8 cellular contexts compared by ENCODE assay signal in genomic region chr6:30100585-30101422, GRCh38. TPM values are rescaled to one million over a fixed set of nuclear protein-coding genes. Genes with fewer than 3 reads are reported as not detected.
DNase-seq lines count a peak whose midpoint lies in the region; ATAC-seq and TF ChIP-seq lines count a peak whose summit lies in the region.

No MANE protein-coding gene starts in this region.

- H3K4ac ChIP-seq in H9 (ENCODE audit: low read depth, low read length) = no peak overlapping the region

- H2AFZ ChIP-seq in H9 (ENCODE audit: low read length) = no peak overlapping the region

- H3K4me1 ChIP-seq in H9 (ENCODE audit: insufficient read depth, low read length) (peaks cover 5% of the 10 kb centered on the region; the same call in 1 of the 2 replicates), heart left ventricle (peaks cover 0 to 38% (median 28%) of the 10 kb centered on the region in 12 donors)

- no peak overlapping the region for H4K8ac ChIP-seq in H9 (replicated peaks; ENCODE audit: insufficient read length, low read depth, low read length)

- in situ Hi-C loops in brain microvascular endothelial cell (cut with HindIII; ENCODE audit: low pct_ligation_motif_present, low sequenced_read_pairs) = no loop called here

- H3K4me1 Mint-ChIP-seq in H9 = peaks cover 37 to 39% of the 10 kb centered on the region in 2 experiments

- no peak overlapping the region for H2AK5ac ChIP-seq in H9 (ENCODE audit: insufficient read length, low read length)

- WGBS in H9 (ENCODE audit: extremely low coverage, insufficient read length, low lambda C conversion rate) = no CpG with 5 or more reads among the region's 46 CpGs
- WGBS in heart left ventricle, 4 donors = 2 to 6% (median 3%) methylated on average over 29 to 46 of the region's 46 CpGs

- H3K56ac ChIP-seq in H9 (ENCODE audit: insufficient read length, low read depth, low read length) = no peak overlapping the region

- peaks cover 0 to 2% (median 0%) of the 10 kb centered on the region in 3 experiments; a peak in 1 of 7 replicates for H3K36me3 Mint-ChIP-seq in H9 (ENCODE audit: insufficient read depth in 1 of 3, low read depth in 3 of 3)

- peak; percentile 61 for DNase-seq in H9
- DNase-seq in activated CD8-positive, alpha-beta memory T cell treated with anti-CD3 and anti-CD28 coated beads, Interleukin-2, amount 50 U/mL, for 4 hours = peak; percentile 21
- DNase-seq in heart left ventricle = peak; percentile 35 to 70 (median 54)
- DNase-seq in retina = peak; percentile 38
- DNase-seq in brain microvascular endothelial cell = no peak
- no peak for DNase-seq in NCI-H2029 (lab: John Stamatoyannopoulos, UW)
- DNase-seq in NCI-H2107 (lab: John Stamatoyannopoulos, UW) = no peak

- H2BK120ac ChIP-seq in H9 (ENCODE audit: low read depth, low read length, poor library complexity, severe bottlenecking) = no peak overlapping the region

- H3K27me3 ChIP-seq in H9 (ENCODE audit: insufficient read depth, low read length) (peaks cover 36% of the 10 kb centered on the region; the same call in 1 of the 2 replicates), heart left ventricle (peaks cover 0 to 60% (median 35%) of the 10 kb centered on the region in 9 donors), brain microvascular endothelial cell (replicated peaks) (peaks cover 55% of the 10 kb centered on the region)

- no peak overlapping the region for H4K91ac ChIP-seq in H9 (ENCODE audit: insufficient read length, low read depth, low read length)

- H2BK15ac ChIP-seq in H9 (ENCODE audit: low read depth, low read length) = no peak overlapping the region

- H3K27ac Mint-ChIP-seq in H9 = no peak overlapping the region

- 0 out of 2 replicates have a peak overlapping the region, but pooled peaks have one; percentile 27 for H3K14ac ChIP-seq in H9 (ENCODE audit: insufficient read depth, low read length)

- TF ChIP-seq CTCF in 22Rv1 (IDR thresholded peaks at IDR 0.05) (peak; percentile 20; the same call in 1 of the 2 replicates), H9 (conservative IDR thresholded peaks at IDR 0.05) (no peak), heart left ventricle (IDR thresholded peaks at IDR 0.05) (peak in 2 of 12 donors; percentile 17 to 23), brain microvascular endothelial cell (IDR thresholded peaks at IDR 0.05; ENCODE audit: low read depth, low read length, missing control alignments) (no peak)

- H3K27me3 Mint-ChIP-seq in H9 (ENCODE audit: low read depth) = peaks cover 96% of the 10 kb centered on the region

- TF ChIP-seq POLR2A in heart left ventricle (IDR thresholded peaks at IDR 0.05) = no peak

- H3K23ac ChIP-seq in H9 (ENCODE audit: insufficient read length, low read depth, low read length) = no peak overlapping the region

- H3K9me3 ChIP-seq in H9 (ENCODE audit: control insufficient read depth, low read depth, low read length) (no peaks in the 10 kb centered on the region), heart left ventricle (no peaks in the 10 kb centered on the region)

- peak in 3 of 4 donors; percentile 40 to 68 (median 43) for ATAC-seq in heart left ventricle

- peaks cover 22% of the 10 kb centered on the region for H3K23me2 ChIP-seq in H9 (ENCODE audit: insufficient read length, low read depth, low read length, poor library complexity, severe bottlenecking)

- H3K36me3 ChIP-seq in heart left ventricle = no peaks in the 10 kb centered on the region
- no peaks in the 10 kb centered on the region for H3K36me3 ChIP-seq in brain microvascular endothelial cell (replicated peaks)

- no peak overlapping the region for H3T11ph ChIP-seq in H9 (ENCODE audit: low read length)

- H3K9ac ChIP-seq in H9 (ENCODE audit: extremely low read depth, insufficient read length, low read length) = no peak overlapping the region

- no peak overlapping the region for H4K5ac ChIP-seq in H9 (ENCODE audit: insufficient read length, low read depth, low read length)

- H3K27ac ChIP-seq in 22Rv1 (peak overlapping the region; percentile 39; the same call in 1 of the 2 replicates), H9 (ENCODE audit: insufficient read length, low read depth, low read length) (no peak overlapping the region), heart left ventricle (peak overlapping the region in 10 of 12 donors; percentile 45 to 81 (median 60)), brain microvascular endothelial cell (no peak overlapping the region)

- H4K20me1 ChIP-seq in H9 (ENCODE audit: control insufficient read depth, insufficient read depth, insufficient read length) = no peaks in the 10 kb centered on the region

- intact Hi-C loops in heart left ventricle (cut with DNase I) = loop anchor here in 7 of 10 donors (2.0 to 5.0 kb wide), 4 partner anchors 34 to 71 kb away; partner anchors contain the start of genes PPP1R11 (in 6 of the 7) and POLR1H (in 1 of the 7)

- peak overlapping the region; percentile 95 for H3K4me2 ChIP-seq in H9 (ENCODE audit: insufficient read depth, insufficient read length, low read length)

- H3K79me1 ChIP-seq in H9 (ENCODE audit: insufficient read depth, low read depth, low read length, poor library complexity, severe bottlenecking) = no peaks in the 10 kb centered on the region

- H3K4me3 ChIP-seq in heart left ventricle (peak overlapping the region in 11 of 12 donors; percentile 14 to 60 (median 51)), brain microvascular endothelial cell (ENCODE audit: low read depth, low read length) (no peak overlapping the region)

- H2BK12ac ChIP-seq in H9 (ENCODE audit: insufficient read length, low read depth, low read length) = no peak overlapping the region

- H3K4me3 Mint-ChIP-seq in H9 = peak overlapping the region; percentile 52 to 83

- H3K79me2 ChIP-seq in H9 (ENCODE audit: insufficient read depth, low read length) = no peaks in the 10 kb centered on the region

- peaks cover 0 to 5% of the 10 kb centered on the region in 2 experiments; a peak in 3 of 5 replicates for H3K9me3 Mint-ChIP-seq in H9

- H2BK5ac ChIP-seq in H9 (ENCODE audit: insufficient read length, low read length) = no peak overlapping the region

- H3K18ac ChIP-seq in H9 (ENCODE audit: insufficient read length, low read depth, low read length) = peak overlapping the region; percentile 52

- H2BK20ac ChIP-seq in H9 (ENCODE audit: low read depth, low read length, poor library complexity, severe bottlenecking) = no peak overlapping the region

RNA-seq across cellular contexts. Expression of gene TRIM31, which starts 12.1 kb away (rescaled TPM):
- total RNA-seq in H9 (2021) (not detected in 2 replicates), heart left ventricle (not detected)
- not detected for polyA plus RNA-seq in heart left ventricle

RNA-seq across cellular contexts. Expression of gene RNF39, which starts 25.2 kb away (rescaled TPM):
- total RNA-seq in H9 (2021) (0.26 and 0.39 TPM in 2 replicates), heart left ventricle (under 1 TPM in 1 of 9 donors, not detected in 8; 0.68 TPM)
- not detected for polyA plus RNA-seq in heart left ventricle

RNA-seq across cellular contexts. Expression of gene PPP1R11, which starts 33.8 kb away (rescaled TPM):
- 22.7 and 23.8 TPM in 2 replicates for total RNA-seq in H9 (2021)
- total RNA-seq in heart left ventricle = 10 to 100 TPM; 41.6 to 64.7 (median 44.9) TPM
- 10 to 100 TPM; 38.7 to 90.3 TPM for polyA plus RNA-seq in heart left ventricle

RNA-seq across cellular contexts. Expression of gene TRIM40, which starts 35.1 kb away (rescaled TPM):
- not detected in 2 replicates for total RNA-seq in H9 (2021)
- total RNA-seq in heart left ventricle = not detected
- not detected for polyA plus RNA-seq in heart left ventricle

RNA-seq across cellular contexts. Expression of gene POLR1H, which starts 39.7 kb away (rescaled TPM):
- total RNA-seq in H9 (2021) (31.9 and 33.1 TPM in 2 replicates), heart left ventricle (10 to 100 TPM; 11.7 to 19.8 (median 14.7) TPM)
- 10 to 100 TPM; 20.9 to 46.1 TPM for polyA plus RNA-seq in heart left ventricle

Comparison
In these comparisons a context has a peak if more than half of its experiments do, and no peak if none do; other contexts are left out.
1. H3K27ac ChIP-seq: peak in 22Rv1 (single experiment) and heart left ventricle (10 of 12); none in H9 (single experiment) and brain microvascular endothelial cell (single experiment).
2. DNase-seq: peak in H9 (single experiment), activated CD8-positive, alpha-beta memory T cell treated with anti-CD3 and anti-CD28 coated beads, Interleukin-2, amount 50 U/mL, for 4 hours (single experiment), heart left ventricle (5 of 5) and retina (single experiment); none in brain microvascular endothelial cell (single experiment), NCI-H2029 (single experiment) and NCI-H2107 (single experiment).